19 cellular contexts compared by ENCODE assay signal in the genomic region with DNA sequence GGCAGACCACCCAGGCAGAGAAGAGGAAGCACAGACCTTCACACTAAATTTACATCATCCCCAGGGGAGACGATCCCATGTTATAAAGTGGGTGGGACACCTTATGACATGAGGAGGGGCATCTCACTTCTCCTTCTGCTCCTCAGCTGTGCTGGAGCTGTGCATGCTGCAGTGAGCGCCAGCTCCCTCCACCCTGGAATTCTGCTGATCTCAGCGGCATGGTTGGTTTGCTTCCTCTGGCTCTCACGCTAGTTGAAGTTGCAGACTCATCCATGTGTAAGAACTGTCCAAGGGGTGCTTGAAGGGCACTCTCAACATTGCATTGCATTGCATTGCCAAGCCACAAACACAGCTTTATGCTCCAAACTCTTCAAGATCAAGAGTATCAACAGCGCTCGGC.
DNase-seq lines count a peak whose midpoint lies in the region; ATAC-seq and TF ChIP-seq lines count a peak whose summit lies in the region.
"Had no signal": no experiment of that assay in that cellular context is flagged by ENCODE, and none has a peak within 500 bp of the region (broad histone marks: within the 10 kb centered on the region; RNA-seq: fewer than 3 reads in every experiment).

No MANE protein-coding gene starts in this region.

- no peak for TF ChIP-seq CTCF in gastroesophageal sphincter (IDR thresholded peaks at IDR 0.05)
- TF ChIP-seq CTCF in Peyer's patch (IDR thresholded peaks at IDR 0.05), result no peak

- H3K36me3 ChIP-seq in gastroesophageal sphincter, result no peaks in the 10 kb centered on the region
- H3K36me3 ChIP-seq in Peyer's patch, result no peaks in the 10 kb centered on the region
- H3K36me3 ChIP-seq: HAP-1, MG63 had no signal

- TF ChIP-seq POLR2A in gastroesophageal sphincter (IDR thresholded peaks at IDR 0.05), result no peak
- TF ChIP-seq POLR2A in Peyer's patch (IDR thresholded peaks at IDR 0.05), result no peak

- peak; percentile 5 for DNase-seq in Caki2 (ENCODE audit: low read depth)
- peak; percentile 10 for DNase-seq in M059J (ENCODE audit: low read depth)
- DNase-seq in renal cortical epithelial cell (ENCODE audit: low read depth), result peak; percentile 25
- DNase-seq in NOMO-1 treated with DMSO at 0.1 percent for 48 hours (lab: John Stamatoyannopoulos, UW; ENCODE audit: unreplicated experiment), result no peak
- DNase-seq in Peyer's patch, result no peak
- DNase-seq: ACHN; Karpas-422; MG63; NCI-H1048; NCI-H1436; NCI-H2029 treated with DMSO at 0.1 percent for 48 hours; NCI-H2171; NCI-H446; NCI-H748 treated with DMSO at 0.1 percent for 48 hours; NK-92 treated with Interleukin-12 subunit alpha and Interleukin-12 subunit beta, amount 100 ng/mL, for 24 hours had no signal

- ATAC-seq in gastroesophageal sphincter, result peak; percentile 39
- no peak for ATAC-seq in GM19035 (IDR thresholded peaks at IDR 0.05; ENCODE audit: unreplicated experiment)

- WGBS in gastroesophageal sphincter (ENCODE audit: low coverage in 1 of 2), 2 donors, result 83 to 90% methylated on average over 2 to 3 of the region's 6 CpGs

- no peaks in the 10 kb centered on the region for H3K4me1 ChIP-seq in gastroesophageal sphincter
- no peaks in the 10 kb centered on the region for H3K4me1 ChIP-seq in Peyer's patch
- H3K4me1 ChIP-seq: HAP-1 had no signal

- in situ Hi-C loops in Caki2 (cut with HindIII; ENCODE audit: low pct_unique_long_range_greater_than_20kb, low sequenced_read_pairs), result no loop called here

- TF ChIP-seq EP300 in gastroesophageal sphincter (IDR thresholded peaks at IDR 0.05), result no peak

- H3K27me3 ChIP-seq in gastroesophageal sphincter (peaks cover 5% of the 10 kb centered on the region), Peyer's patch (no peaks in the 10 kb centered on the region)
- H3K27me3 ChIP-seq: MG63 had no signal

- H3K27ac ChIP-seq in gastroesophageal sphincter (no peak overlapping the region), Peyer's patch (no peak overlapping the region)
- H3K27ac ChIP-seq: RWPE1 had no signal

- H3K9me3 ChIP-seq in gastroesophageal sphincter (peaks cover 0 to 25% (median 0%) of the 10 kb centered on the region in 3 donors), Peyer's patch (no peaks in the 10 kb centered on the region)
- H3K9me3 ChIP-seq: HAP-1, MG63 had no signal

- H3K4me3 ChIP-seq in gastroesophageal sphincter (no peak overlapping the region), Peyer's patch (no peak overlapping the region)
- H3K4me3 ChIP-seq: HAP-1, MG63 had no signal

Comparison
In these comparisons a context has a peak if more than half of its experiments do, and no peak if none do; other contexts are left out.
1. DNase-seq: peak in Caki2 (single experiment), M059J (single experiment) and renal cortical epithelial cell (single experiment); none in NOMO-1 treated with DMSO at 0.1 percent for 48 hours (single experiment) and Peyer's patch (0 of 3).